23 cellular contexts compared by ENCODE assay signal in the genomic region with DNA sequence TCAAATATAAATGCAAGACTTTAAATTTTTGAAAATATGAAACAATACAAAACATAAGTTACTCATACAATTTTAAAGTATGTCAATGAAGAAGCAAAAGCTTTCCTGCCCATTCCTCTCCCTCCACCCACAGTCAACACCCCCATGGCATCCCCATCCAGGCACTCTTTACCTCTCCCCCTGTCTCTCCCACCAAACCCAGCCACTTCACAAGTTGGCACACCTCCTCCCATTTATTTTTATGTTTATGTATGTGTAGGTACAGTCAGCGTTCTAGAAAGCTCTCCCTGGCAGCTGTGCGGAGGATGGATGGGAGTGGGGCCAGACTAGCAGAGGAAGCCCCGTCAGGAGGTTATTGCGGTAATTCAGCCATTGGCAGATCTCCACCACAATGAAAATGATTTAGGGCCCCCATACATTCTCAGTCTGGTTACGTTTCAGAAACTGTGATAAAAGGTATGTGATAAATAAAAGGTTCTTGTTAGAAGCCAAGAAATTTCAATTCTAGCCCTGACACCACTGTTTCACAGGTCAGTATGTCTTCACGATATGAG. TPM values are rescaled to one million over a fixed set of nuclear protein-coding genes. Genes with fewer than 3 reads are reported as not detected.
DNase-seq lines count a peak whose midpoint lies in the region; ATAC-seq and TF ChIP-seq lines count a peak whose summit lies in the region.
"Had no signal": no experiment of that assay in that cellular context is flagged by ENCODE, and none has a peak within 500 bp of the region (broad histone marks: within the 10 kb centered on the region; RNA-seq: fewer than 3 reads in every experiment).

No MANE protein-coding gene starts in this region.

- TF ChIP-seq CTCF in AG10803 (conservative IDR thresholded peaks at IDR 0.05; ENCODE audit: low read length) (no peak), esophagus muscularis mucosa (IDR thresholded peaks at IDR 0.05) (no peak), osteoblast (IDR thresholded peaks at IDR 0.05; ENCODE audit: extremely low read depth, low read depth, low read length) (no peak)

- H3K4me1 ChIP-seq in esophagus muscularis mucosa (no peaks in the 10 kb centered on the region), osteoblast (ENCODE audit: insufficient read depth, low read length) (peaks cover 9% of the 10 kb centered on the region)
- H3K4me1 ChIP-seq: testis, vagina had no signal

- H3K79me2 ChIP-seq in osteoblast (ENCODE audit: insufficient read depth, low read length) = no peaks in the 10 kb centered on the region

- ATAC-seq in HG03460 (IDR thresholded peaks at IDR 0.05; ENCODE audit: unreplicated experiment) (no peak), HG03039 (IDR thresholded peaks at IDR 0.05; ENCODE audit: unreplicated experiment) (no peak)
- ATAC-seq: activated CD4-positive, CD25-positive, alpha-beta regulatory T cell treated with anti-CD3 and anti-CD28 coated beads, Interleukin-2, amount 50 U/mL, for 24 hours; HCT116; stimulated activated naive B cell treated with anti-CD40 and anti-IgM and Interleukin-4, amounts not matched to agents 10 μg/mL and 1 μg/mL and 100 μg/mL, for 72 hours; T-cell had no signal

- DNase-seq in AG10803 (ENCODE audit: low read depth) (peak; percentile 25), NCI-H1092 (lab: John Stamatoyannopoulos, UW) (peak; percentile 81), esophagus muscularis mucosa (ENCODE audit: extremely low spot score) (peak; percentile 66), osteoblast (ENCODE audit: insufficient read length, low spot score, missing footprints) (peak; percentile 60), C1 segment of cervical spinal cord (lab: John Stamatoyannopoulos, UW) (no peak)
- DNase-seq: activated naive CD4-positive, alpha-beta T cell; activated T-cell treated with anti-CD3 and anti-CD28 coated beads, Interleukin-2, amount 50 U/mL, for 24 hours; CD8-positive, alpha-beta memory T cell; dermis blood vessel endothelial cell; DMS153; NCI-H510A treated with DMSO at 0.1 percent for 48 hours; occipital lobe; SIG-M5; stimulated activated naive B cell treated with anti-CD40 and anti-IgM and Interleukin-4, amounts not matched to agents 10 μg/mL and 1 μg/mL and 100 μg/mL, for 72 hours; T-cell; testis had no signal

- no peak for TF ChIP-seq POLR2A in esophagus muscularis mucosa (IDR thresholded peaks at IDR 0.05; ENCODE audit: low read depth)

- H4K20me1 ChIP-seq in osteoblast (ENCODE audit: insufficient read depth, low read length) = no peaks in the 10 kb centered on the region

- WGBS in esophagus muscularis mucosa = 44% methylated on average over 6 of the region's 6 CpGs

- TF ChIP-seq EP300 in esophagus muscularis mucosa (IDR thresholded peaks at IDR 0.05) = no peak

- H3K4me3 ChIP-seq in AG10803 (ENCODE audit: low read length) = no peak overlapping the region
- H3K4me3 ChIP-seq in esophagus muscularis mucosa = no peak overlapping the region
- H3K4me3 ChIP-seq in osteoblast (ENCODE audit: insufficient read depth, low read length) = no peak overlapping the region
- H3K4me3 ChIP-seq: cardiac muscle cell, testis, vagina had no signal

- H2AFZ ChIP-seq in osteoblast (ENCODE audit: low read length) = no peak overlapping the region

- no peaks in the 10 kb centered on the region for H3K36me3 ChIP-seq in esophagus muscularis mucosa
- no peaks in the 10 kb centered on the region for H3K36me3 ChIP-seq in osteoblast (ENCODE audit: insufficient read depth, low read length)
- H3K36me3 ChIP-seq: cardiac muscle cell, vagina had no signal

- no peak overlapping the region for H3K27ac ChIP-seq in esophagus muscularis mucosa (replicated peaks in 1 of 4)
- no peak overlapping the region for H3K27ac ChIP-seq in osteoblast (ENCODE audit: low read depth, low read length)
- H3K27ac ChIP-seq: cardiac muscle cell, testis, vagina had no signal

- intact Hi-C loops in esophagus muscularis mucosa (cut with DNase I) = no loop called here

- no peaks in the 10 kb centered on the region for H3K9me3 ChIP-seq in esophagus muscularis mucosa
- no peaks in the 10 kb centered on the region for H3K9me3 ChIP-seq in osteoblast (ENCODE audit: low read depth, low read length)
- H3K9me3 ChIP-seq: testis, vagina had no signal

- no peak overlapping the region for H3K4me2 ChIP-seq in osteoblast (ENCODE audit: insufficient read depth, low read length)

- H3K27me3 ChIP-seq in esophagus muscularis mucosa (peaks cover 0 to 33% (median 0%) of the 10 kb centered on the region in 4 donors), osteoblast (ENCODE audit: insufficient read depth, low read length) (peaks cover 14% of the 10 kb centered on the region)
- H3K27me3 ChIP-seq: testis, vagina had no signal

RNA-seq across cellular contexts. Expression of gene BTG4, which starts 51.4 kb away (rescaled TPM):
- not detected for total RNA-seq in esophagus muscularis mucosa
- 0.29 TPM in 1 of 2 replicates, not detected in the other for total RNA-seq in osteoblast
- total RNA-seq: cardiac muscle cell; CD8-positive, alpha-beta memory T cell; dermis blood vessel endothelial cell; occipital lobe; renal cortical epithelial cell; T-cell; vagina had no signal

RNA-seq across cellular contexts. Expression of gene HOATZ, which starts 53.7 kb away (rescaled TPM):
- not detected for total RNA-seq in esophagus muscularis mucosa
- total RNA-seq in osteoblast = not detected in 2 replicates
- total RNA-seq: cardiac muscle cell; CD8-positive, alpha-beta memory T cell; dermis blood vessel endothelial cell; occipital lobe; renal cortical epithelial cell; T-cell; vagina had no signal

Comparison
In these comparisons a context has a peak if more than half of its experiments do, and no peak if none do; other contexts are left out.
1. DNase-seq: peak in AG10803 (single experiment), NCI-H1092 (single experiment), esophagus muscularis mucosa (single experiment) and osteoblast (single experiment); none in C1 segment of cervical spinal cord (0 of 14).